Comparison of ENCODE assay signal across 22 cellular contexts in genomic region chr16:68269793-68270192, GRCh38. TPM values are rescaled to one million over a fixed set of nuclear protein-coding genes. Genes with fewer than 3 reads are reported as not detected.
DNase-seq lines count a peak whose midpoint lies in the region; ATAC-seq, FAIRE-seq and TF ChIP-seq lines count a peak whose summit lies in the region.
"Had no signal": no experiment of that assay in that cellular context is flagged by ENCODE, and none has a peak within 500 bp of the region (broad histone marks: within the 10 kb centered on the region; RNA-seq: fewer than 3 reads in every experiment).

No MANE protein-coding gene starts in this region.

- no peak for TF ChIP-seq POLR2A in HepG2 (IDR thresholded peaks at IDR 0.05; ENCODE audit: insufficient read depth in 1 of 2, low read depth in 2 of 2, low read length in 2 of 2)
- no peak for TF ChIP-seq POLR2A in right lobe of liver (IDR thresholded peaks at IDR 0.05)
- TF ChIP-seq POLR2A in tibial nerve (IDR thresholded peaks at IDR 0.05): no peak

- 97% methylated on average over 4 of the region's 4 CpGs for WGBS in HepG2 (ENCODE audit: low lambda C conversion rate)
- WGBS in right lobe of liver (ENCODE audit: insufficient coverage, low coverage, low lambda C conversion rate, missing lambda C conversion rate): 75% methylated on average over 3 of the region's 4 CpGs
- WGBS in tibial nerve, 2 donors: 91 to 94% methylated on average over 4 of the region's 4 CpGs

- no peaks in the 10 kb centered on the region for H3K27me3 Mint-ChIP-seq in activated CD8-positive, alpha-beta T cell treated with anti-CD3 and anti-CD28 coated beads for 36 hours
- H3K27me3 Mint-ChIP-seq in naive B cell (no peaks in the 10 kb centered on the region), type B pancreatic cell (no peaks in the 10 kb centered on the region)

- H3K4me1 Mint-ChIP-seq in activated CD8-positive, alpha-beta T cell treated with anti-CD3 and anti-CD28 coated beads for 36 hours (ENCODE audit: low read depth): peaks cover 78% of the 10 kb centered on the region
- H3K4me1 Mint-ChIP-seq in naive B cell (peaks cover 41 to 71% (median 64%) of the 10 kb centered on the region in 3 donors), type B pancreatic cell (ENCODE audit: unreplicated experiment) (peaks cover 26% of the 10 kb centered on the region)

- peak overlapping the region; percentile 50 for H3K9ac ChIP-seq in HepG2 (ENCODE audit: insufficient read depth, low read depth, low read length)
- H3K9ac ChIP-seq: SK-N-SH had no signal

- no peak for FAIRE-seq in HepG2 (lab: Jason Lieb, UNC)

- peaks cover 85% of the 10 kb centered on the region for H3K79me2 ChIP-seq in HepG2 (ENCODE audit: insufficient read depth, low read length)

- H3K4me3 Mint-ChIP-seq in activated CD8-positive, alpha-beta T cell treated with anti-CD3 and anti-CD28 coated beads for 36 hours: peak overlapping the region; percentile 36
- no peak overlapping the region for H3K4me3 Mint-ChIP-seq in naive B cell
- no peak overlapping the region for H3K4me3 Mint-ChIP-seq in type B pancreatic cell

- H3K27me3 ChIP-seq in HepG2 (ENCODE audit: control insufficient read depth in 1 of 2, insufficient read depth in 2 of 2, low read length in 2 of 2) (no peaks in the 10 kb centered on the region; a peak in 1 of 5 replicates), right lobe of liver (no peaks in the 10 kb centered on the region), tibial nerve (no peaks in the 10 kb centered on the region)
- H3K27me3 ChIP-seq: sigmoid colon had no signal

- H4K20me1 ChIP-seq in HepG2 (ENCODE audit: insufficient read depth, low read length): peaks cover 31% of the 10 kb centered on the region

- H3K9me3 Mint-ChIP-seq in activated CD8-positive, alpha-beta T cell treated with anti-CD3 and anti-CD28 coated beads for 36 hours: no peaks in the 10 kb centered on the region
- no peaks in the 10 kb centered on the region for H3K9me3 Mint-ChIP-seq in naive B cell
- H3K9me3 Mint-ChIP-seq in type B pancreatic cell: no peaks in the 10 kb centered on the region

- H3K4me3 ChIP-seq in HepG2 (replicated peaks in 1 of 3; ENCODE audit: insufficient read depth in 1 of 3, low read depth in 2 of 3, low read length in 3 of 3) (no peak overlapping the region), right lobe of liver (no peak overlapping the region), tibial nerve (no peak overlapping the region)
- H3K4me3 ChIP-seq: mucosa of descending colon, sigmoid colon, thoracic aorta had no signal

- no peaks in the 10 kb centered on the region for H3K9me3 ChIP-seq in HepG2 (ENCODE audit: low read length)
- H3K9me3 ChIP-seq in right lobe of liver: no peaks in the 10 kb centered on the region
- no peaks in the 10 kb centered on the region for H3K9me3 ChIP-seq in tibial nerve
- H3K9me3 ChIP-seq: mucosa of descending colon, sigmoid colon, SK-N-SH, thoracic aorta had no signal

- intact Hi-C loops in HepG2 (cut with micrococcal nuclease; ENCODE audit: unreplicated experiment) (no loop called here), right lobe of liver (cut with DNase I) (no loop called here)
- intact Hi-C loops in activated CD8-positive, alpha-beta T cell treated with anti-CD3 and anti-CD28 coated beads for 36 hours (cut with micrococcal nuclease): loop anchor here (2.0 to 5.0 kb wide), 2 partner anchors 15 to 43 kb away; partner anchors contain the start of genes PRMT7 and SLC7A6OS

- H3K4me1 ChIP-seq in HepG2 (ENCODE audit: insufficient read depth, low read length) (peaks cover 84% of the 10 kb centered on the region), right lobe of liver (peaks cover 0 to 10% (median 0%) of the 10 kb centered on the region in 4 donors), tibial nerve (peaks cover 0 to 44% (median 12%) of the 10 kb centered on the region in 4 donors)

- peak overlapping the region; percentile 78 for H3K27ac ChIP-seq in HepG2 (ENCODE audit: extremely low read length, insufficient read depth, low read length)
- no peak overlapping the region for H3K27ac ChIP-seq in right lobe of liver
- peak overlapping the region in 3 of 4 donors; percentile 7 to 64 (median 50) for H3K27ac ChIP-seq in tibial nerve
- H3K27ac ChIP-seq: thoracic aorta, WERI-Rb-1 had no signal

- no peak for TF ChIP-seq EP300 in HepG2 (IDR thresholded peaks at IDR 0.05; ENCODE audit: low read depth in 2 of 2, low read length in 2 of 2)
- no peak for TF ChIP-seq EP300 in HepG2 (CRISPR knock-in tag; IDR thresholded peaks at IDR 0.05; ENCODE audit: borderline replicate concordance)
- no peak for TF ChIP-seq EP300 in tibial nerve (IDR thresholded peaks at IDR 0.05)

- H3K27ac Mint-ChIP-seq in activated CD8-positive, alpha-beta T cell treated with anti-CD3 and anti-CD28 coated beads for 36 hours: peak overlapping the region; percentile 91
- H3K27ac Mint-ChIP-seq in naive B cell: peak overlapping the region in 4 of 6 donors; percentile 61 to 74 (median 65)
- H3K27ac Mint-ChIP-seq in type B pancreatic cell: no peak overlapping the region

- no TSS peak for BruUV-seq in HepG2 (replicated peaks; lab: Mats Ljungman, UMichigan)

- TF ChIP-seq RAD21 in HepG2 (CRISPR knock-in tag; IDR thresholded peaks at IDR 0.05): no peak

- H3K36me3 Mint-ChIP-seq in activated CD8-positive, alpha-beta T cell treated with anti-CD3 and anti-CD28 coated beads for 36 hours (ENCODE audit: low read depth): peaks cover 58% of the 10 kb centered on the region
- H3K36me3 Mint-ChIP-seq in naive B cell: peaks cover 5 to 6% of the 10 kb centered on the region in 2 donors
- H3K36me3 Mint-ChIP-seq in type B pancreatic cell: peaks cover 4% of the 10 kb centered on the region

- CTCF ChIA-PET in HepG2 (lab: Yijun Ruan, JAX; ENCODE audit: low intra/inter-chr PET ratio, low total read pairs): interaction anchor here (1.2 kb wide), 1 partner anchor 8 kb away, joined by 3 read pairs; no protein-coding TSS in a partner anchor
- CTCF ChIA-PET in activated CD8-positive, alpha-beta T cell treated with anti-CD3 and anti-CD28 coated beads for 36 hours (lab: Charles Lee): interaction anchor here (2.3 to 8.5 kb wide), 4 partner anchors 8 to 59 kb away, joined by 7 to 97 read pairs (median 26); partner anchors contain the start of gene SLC7A6

- in situ Hi-C loops in HepG2 (cut with HindIII; ENCODE audit: extremely low pct_ligation_motif_present, low pct_unique_long_range_greater_than_20kb): no loop called here

- H3K36me3 ChIP-seq in HepG2 (replicated peaks in 1 of 2; ENCODE audit: control insufficient read depth in 1 of 2, insufficient read depth in 2 of 2, low read length in 2 of 2) (peaks cover 17 to 33% of the 10 kb centered on the region in 2 experiments), right lobe of liver (no peaks in the 10 kb centered on the region), tibial nerve (peaks cover 0 to 12% (median 0%) of the 10 kb centered on the region in 3 donors)

- POLR2A ChIA-PET in HepG2 (lab: Yijun Ruan, JAX): interaction anchor here (1.2 to 3.5 kb wide), 2 partner anchors 12 to 41 kb away, joined by 5 to 17 read pairs; partner anchors contain the start of genes PRMT7 and SLC7A6OS
- POLR2A ChIA-PET in activated CD8-positive, alpha-beta T cell treated with anti-CD3 and anti-CD28 coated beads for 36 hours (lab: Charles Lee): interaction anchor here (2.6 to 3.5 kb wide), 3 partner anchors 11 to 19 kb away, joined by 8 to 24 read pairs (median 14); no protein-coding TSS in a partner anchor

- DNase-seq in HepG2 (ENCODE audit: low spot score) (no peak), right lobe of liver (no peak), naive B cell (no peak), tibial nerve (ENCODE audit: low spot score in 2 of 2) (no peak), type B pancreatic cell (ENCODE audit: extremely low spot score, unreplicated experiment) (no peak), GM10266 (ENCODE audit: extremely low spot score) (no peak)
- no peak for DNase-seq in activated CD8-positive, alpha-beta T cell treated with anti-CD3 and anti-CD28 coated beads for 36 hours
- DNase-seq: activated CD8-positive, alpha-beta memory T cell treated with anti-CD3 and anti-CD28 coated beads, Interleukin-2, amount 50 U/mL, for 48 hours; anterior cingulate cortex; DMS 273 treated with DMSO at 0.1 percent for 48 hours; HCEC 1CT; left colon; mucosa of descending colon; NCI-H748 treated with DMSO at 0.1 percent for 48 hours; occipital lobe; sigmoid colon; SK-N-SH; stimulated activated CD4-positive, alpha-beta T cell treated with anti-CD3 and anti-CD28 coated beads, Interleukin-2, amount 100 ng/mL, for 24 hours; WERI-Rb-1 had no signal

- no peak overlapping the region; the same call in 1 of the 2 replicates for H3K4me2 ChIP-seq in HepG2 (ENCODE audit: low read depth, low read length)
- H3K4me2 ChIP-seq: SK-N-SH had no signal

- no peak for ATAC-seq in HepG2
- ATAC-seq in right lobe of liver: no peak
- peak; percentile 12 for ATAC-seq in activated CD8-positive, alpha-beta T cell treated with anti-CD3 and anti-CD28 coated beads for 36 hours
- no peak for ATAC-seq in naive B cell (ENCODE audit: low read depth in 2 of 2)
- ATAC-seq in GM19324 (IDR thresholded peaks at IDR 0.05; ENCODE audit: low FRiP score, unreplicated experiment): no peak
- ATAC-seq: left colon, Panc1 had no signal

- TF ChIP-seq CTCF in HepG2 (CRISPR knock-in tag; IDR thresholded peaks at IDR 0.05) (no peak), right lobe of liver (IDR thresholded peaks at IDR 0.05) (no peak), tibial nerve (IDR thresholded peaks at IDR 0.05) (no peak), type B pancreatic cell (conservative IDR thresholded peaks at IDR 0.05) (no peak), GM10266 (IDR thresholded peaks at IDR 0.05; ENCODE audit: control insufficient read depth, insufficient read depth, low read depth, missing control alignments) (no peak)
- no peak for TF ChIP-seq CTCF in activated CD8-positive, alpha-beta T cell treated with anti-CD3 and anti-CD28 coated beads for 36 hours (IDR thresholded peaks at IDR 0.05)

- no peak overlapping the region for H2AFZ ChIP-seq in HepG2 (ENCODE audit: low read length)

RNA-seq across cellular contexts. Expression of gene SLC7A6, which starts 5.5 kb away (rescaled TPM):
- total RNA-seq in HepG2 (2016; rRNA removed; fragmentation: Illumina TruSeq; extraction: Trizol) (25.4 and 35.8 TPM in 2 replicates), right lobe of liver (1 to 10 TPM; 1.6 to 9.6 (median 4.5) TPM), tibial nerve (100 to 1,000 TPM; 129 to 202 (median 181) TPM), type B pancreatic cell (ENCODE audit: low replicate concordance) (41.1 and 47.3 TPM in 2 replicates)
- total RNA-seq in HepG2 (2016; cell fraction: cytosol; rRNA removed; fragmentation: Illumina TruSeq; extraction: Trizol; ENCODE audit: low read depth): 116 and 121 TPM in 2 replicates
- 25.1 and 35.3 TPM in 2 replicates for total RNA-seq in HepG2 (2016; cell fraction: insoluble cytoplasmic fraction; rRNA removed; fragmentation: Illumina TruSeq; extraction: Trizol)
- total RNA-seq in HepG2 (2016; cell fraction: membrane; rRNA removed; fragmentation: Illumina TruSeq; extraction: Trizol): 38.4 and 41.5 TPM in 2 replicates
- 53.5 and 62.4 TPM in 2 replicates for total RNA-seq in HepG2 (2016; cell fraction: nucleus; rRNA removed; fragmentation: Illumina TruSeq; extraction: Trizol)
- polyA plus RNA-seq in HepG2 (2011; rRNA removed) (67.4 and 70.8 TPM in 2 replicates), naive B cell (ENCODE audit: low read depth in 6 of 6) (10 to 100 TPM in 5 of 6 donors, 1 to 10 TPM in 1; 6.5 to 16.4 (median 13.5) TPM)
- 38.1 and 42.5 TPM in 2 replicates for polyA plus RNA-seq in HepG2 (2011; cell fraction: cytosol; rRNA removed)
- 195 and 234 TPM in 2 replicates for polyA plus RNA-seq in HepG2 (2011; cell fraction: nucleus; rRNA removed)
- 29.8 and 35.6 TPM in 2 replicates for polyA plus RNA-seq in HepG2 (2012)
- 4.5 and 5.9 TPM in 2 replicates for polyA plus RNA-seq in HepG2 (2016; cell fraction: cytosol; fragmentation: Illumina TruSeq; extraction: Trizol; ENCODE audit: low read depth)
- polyA plus RNA-seq in HepG2 (2016; cell fraction: insoluble cytoplasmic fraction; fragmentation: Illumina TruSeq; extraction: Trizol; ENCODE audit: low read depth): 17.5 and 18.7 TPM in 2 replicates
- 8.7 and 9.5 TPM in 2 replicates for polyA plus RNA-seq in HepG2 (2016; cell fraction: membrane; fragmentation: Illumina TruSeq; extraction: Trizol; ENCODE audit: low read depth)
- polyA plus RNA-seq in HepG2 (2016; cell fraction: nucleus; fragmentation: Illumina TruSeq; extraction: Trizol; ENCODE audit: insufficient read depth, low read depth): 86.8 and 104 TPM in 2 replicates
- polyA minus RNA-seq in HepG2 (2011; rRNA and poly(A)+ RNA removed; ENCODE audit: low replicate concordance): 346 and 374 TPM in 2 replicates
- 39.3 and 39.6 TPM in 2 replicates for polyA minus RNA-seq in HepG2 (2011; cell fraction: cytosol; rRNA and poly(A)+ RNA removed)
- polyA minus RNA-seq in HepG2 (2011; cell fraction: nucleus; rRNA and poly(A)+ RNA removed): 114 and 135 TPM in 2 replicates
- total RNA-seq in activated CD8-positive, alpha-beta T cell treated with anti-CD3 and anti-CD28 coated beads for 36 hours: 10 to 100 TPM; 73.8 to 76.9 TPM

RNA-seq across cellular contexts. Expression of gene PLA2G15, which starts 24.6 kb away (rescaled TPM):
- total RNA-seq in HepG2 (2016; rRNA removed; fragmentation: Illumina TruSeq; extraction: Trizol) (9.9 and 14.4 TPM in 2 replicates), right lobe of liver (10 to 100 TPM in 5 of 6 experiments, 1 to 10 TPM in 1; 9.7 to 21.2 (median 13.7) TPM), tibial nerve (10 to 100 TPM; 26.0 to 51.3 (median 30.2) TPM), type B pancreatic cell (ENCODE audit: low replicate concordance) (20.1 and 22.1 TPM in 2 replicates)
- total RNA-seq in HepG2 (2016; cell fraction: cytosol; rRNA removed; fragmentation: Illumina TruSeq; extraction: Trizol; ENCODE audit: low read depth): 1.6 and 1.9 TPM in 2 replicates
- 8.0 and 15.5 TPM in 2 replicates for total RNA-seq in HepG2 (2016; cell fraction: insoluble cytoplasmic fraction; rRNA removed; fragmentation: Illumina TruSeq; extraction: Trizol)
- 4.8 and 5.1 TPM in 2 replicates for total RNA-seq in HepG2 (2016; cell fraction: membrane; rRNA removed; fragmentation: Illumina TruSeq; extraction: Trizol)
- total RNA-seq in HepG2 (2016; cell fraction: nucleus; rRNA removed; fragmentation: Illumina TruSeq; extraction: Trizol): 16.6 and 20.9 TPM in 2 replicates
- polyA plus RNA-seq in HepG2 (2011; rRNA removed) (23.7 and 30.2 TPM in 2 replicates), naive B cell (ENCODE audit: low read depth in 6 of 6) (1 to 10 TPM in 5 of 6 donors, not detected in 1; 4.3 to 9.8 (median 5.8) TPM)
- 18.0 and 24.3 TPM in 2 replicates for polyA plus RNA-seq in HepG2 (2011; cell fraction: cytosol; rRNA removed)
- polyA plus RNA-seq in HepG2 (2011; cell fraction: nucleus; rRNA removed): 25.8 and 28.3 TPM in 2 replicates
- 14.5 and 15.3 TPM in 2 replicates for polyA plus RNA-seq in HepG2 (2012)
- polyA plus RNA-seq in HepG2 (2016; cell fraction: cytosol; fragmentation: Illumina TruSeq; extraction: Trizol; ENCODE audit: low read depth): 1.2 and 1.8 TPM in 2 replicates
- polyA plus RNA-seq in HepG2 (2016; cell fraction: insoluble cytoplasmic fraction; fragmentation: Illumina TruSeq; extraction: Trizol; ENCODE audit: low read depth): 8.4 and 8.8 TPM in 2 replicates
- polyA plus RNA-seq in HepG2 (2016; cell fraction: membrane; fragmentation: Illumina TruSeq; extraction: Trizol; ENCODE audit: low read depth): 2.6 and 3.5 TPM in 2 replicates
- 29.5 and 29.9 TPM in 2 replicates for polyA plus RNA-seq in HepG2 (2016; cell fraction: nucleus; fragmentation: Illumina TruSeq; extraction: Trizol; ENCODE audit: insufficient read depth, low read depth)
- polyA minus RNA-seq in HepG2 (2011; rRNA and poly(A)+ RNA removed; ENCODE audit: low replicate concordance): 18.7 and 48.3 TPM in 2 replicates
- 13.9 and 15.8 TPM in 2 replicates for polyA minus RNA-seq in HepG2 (2011; cell fraction: cytosol; rRNA and poly(A)+ RNA removed)
- polyA minus RNA-seq in HepG2 (2011; cell fraction: nucleus; rRNA and poly(A)+ RNA removed): 5.9 and 8.5 TPM in 2 replicates
- 1 to 10 TPM; 6.7 to 6.8 TPM for total RNA-seq in activated CD8-positive, alpha-beta T cell treated with anti-CD3 and anti-CD28 coated beads for 36 hours

RNA-seq across cellular contexts. Expression of gene ESRP2, which starts 33.9 kb away (rescaled TPM):
- total RNA-seq in HepG2 (2016; rRNA removed; fragmentation: Illumina TruSeq; extraction: Trizol): 17.1 and 21.1 TPM in 2 replicates
- 6.8 and 7.6 TPM in 2 replicates for total RNA-seq in HepG2 (2016; cell fraction: cytosol; rRNA removed; fragmentation: Illumina TruSeq; extraction: Trizol; ENCODE audit: low read depth)
- total RNA-seq in HepG2 (2016; cell fraction: insoluble cytoplasmic fraction; rRNA removed; fragmentation: Illumina TruSeq; extraction: Trizol): 14.0 and 20.2 TPM in 2 replicates
- total RNA-seq in HepG2 (2016; cell fraction: membrane; rRNA removed; fragmentation: Illumina TruSeq; extraction: Trizol): 8.4 and 9.8 TPM in 2 replicates
- 30.8 and 33.0 TPM in 2 replicates for total RNA-seq in HepG2 (2016; cell fraction: nucleus; rRNA removed; fragmentation: Illumina TruSeq; extraction: Trizol)
- polyA plus RNA-seq in HepG2 (2011; rRNA removed): 32.4 and 36.3 TPM in 2 replicates
- polyA plus RNA-seq in HepG2 (2011; cell fraction: cytosol; rRNA removed): 15.3 and 21.4 TPM in 2 replicates
- 149 and 178 TPM in 2 replicates for polyA plus RNA-seq in HepG2 (2011; cell fraction: nucleus; rRNA removed)
- polyA plus RNA-seq in HepG2 (2012): 22.9 and 25.0 TPM in 2 replicates
- 1.9 and 2.0 TPM in 2 replicates for polyA plus RNA-seq in HepG2 (2016; cell fraction: cytosol; fragmentation: Illumina TruSeq; extraction: Trizol; ENCODE audit: low read depth)
- 20.9 and 25.3 TPM in 2 replicates for polyA plus RNA-seq in HepG2 (2016; cell fraction: insoluble cytoplasmic fraction; fragmentation: Illumina TruSeq; extraction: Trizol; ENCODE audit: low read depth)
- 6.3 and 6.7 TPM in 2 replicates for polyA plus RNA-seq in HepG2 (2016; cell fraction: membrane; fragmentation: Illumina TruSeq; extraction: Trizol; ENCODE audit: low read depth)
- polyA plus RNA-seq in HepG2 (2016; cell fraction: nucleus; fragmentation: Illumina TruSeq; extraction: Trizol; ENCODE audit: insufficient read depth, low read depth): 75.9 and 77.2 TPM in 2 replicates
- polyA minus RNA-seq in HepG2 (2011; rRNA and poly(A)+ RNA removed; ENCODE audit: low replicate concordance): 91.8 and 102 TPM in 2 replicates
- polyA minus RNA-seq in HepG2 (2011; cell fraction: cytosol; rRNA and poly(A)+ RNA removed): 22.4 and 22.8 TPM in 2 replicates
- polyA minus RNA-seq in HepG2 (2011; cell fraction: nucleus; rRNA and poly(A)+ RNA removed): 79.8 and 79.9 TPM in 2 replicates
- total RNA-seq in right lobe of liver: 100 to 1,000 TPM in 1 of 6 experiments, 10 to 100 TPM in 5; 44.8 to 102 (median 57.9) TPM
- total RNA-seq in activated CD8-positive, alpha-beta T cell treated with anti-CD3 and anti-CD28 coated beads for 36 hours: under 1 TPM; 0.65 to 0.77 TPM
- polyA plus RNA-seq in naive B cell (ENCODE audit: low read depth in 6 of 6): 1 to 10 TPM in 2 of 6 donors, under 1 TPM in 3, not detected in 1; 0.32 to 2.8 (median 0.87) TPM
- 1 to 10 TPM in 2 of 4 donors, under 1 TPM in 2; 0.42 to 2.4 (median 1.2) TPM for total RNA-seq in tibial nerve
- 65.6 and 150 TPM in 2 replicates for total RNA-seq in type B pancreatic cell (ENCODE audit: low replicate concordance)
- total RNA-seq: occipital lobe had no signal

RNA-seq across cellular contexts. Expression of gene SLC7A6OS, which starts 41.0 kb away (rescaled TPM):
- total RNA-seq in HepG2 (2016; rRNA removed; fragmentation: Illumina TruSeq; extraction: Trizol) (21.5 and 21.6 TPM in 2 replicates), right lobe of liver (1 to 10 TPM; 4.0 to 5.4 (median 4.8) TPM), tibial nerve (10 to 100 TPM; 13.4 to 19.5 (median 14.2) TPM), type B pancreatic cell (ENCODE audit: low replicate concordance) (17.3 and 21.7 TPM in 2 replicates)
- total RNA-seq in HepG2 (2016; cell fraction: cytosol; rRNA removed; fragmentation: Illumina TruSeq; extraction: Trizol; ENCODE audit: low read depth): 4.2 and 5.7 TPM in 2 replicates
- 19.7 and 21.7 TPM in 2 replicates for total RNA-seq in HepG2 (2016; cell fraction: insoluble cytoplasmic fraction; rRNA removed; fragmentation: Illumina TruSeq; extraction: Trizol)
- 8.6 and 9.1 TPM in 2 replicates for total RNA-seq in HepG2 (2016; cell fraction: membrane; rRNA removed; fragmentation: Illumina TruSeq; extraction: Trizol)
- 28.4 and 34.8 TPM in 2 replicates for total RNA-seq in HepG2 (2016; cell fraction: nucleus; rRNA removed; fragmentation: Illumina TruSeq; extraction: Trizol)
- polyA plus RNA-seq in HepG2 (2011; rRNA removed) (11.2 and 12.5 TPM in 2 replicates), naive B cell (ENCODE audit: low read depth in 6 of 6) (10 to 100 TPM; 14.0 to 26.1 (median 17.7) TPM)
- 6.1 and 9.0 TPM in 2 replicates for polyA plus RNA-seq in HepG2 (2011; cell fraction: cytosol; rRNA removed)
- 22.2 and 25.4 TPM in 2 replicates for polyA plus RNA-seq in HepG2 (2011; cell fraction: nucleus; rRNA removed)
- polyA plus RNA-seq in HepG2 (2012): 12.1 and 13.5 TPM in 2 replicates
- 2.2 and 2.4 TPM in 2 replicates for polyA plus RNA-seq in HepG2 (2016; cell fraction: cytosol; fragmentation: Illumina TruSeq; extraction: Trizol; ENCODE audit: low read depth)
- 19.5 and 20.3 TPM in 2 replicates for polyA plus RNA-seq in HepG2 (2016; cell fraction: insoluble cytoplasmic fraction; fragmentation: Illumina TruSeq; extraction: Trizol; ENCODE audit: low read depth)
- 4.3 and 4.5 TPM in 2 replicates for polyA plus RNA-seq in HepG2 (2016; cell fraction: membrane; fragmentation: Illumina TruSeq; extraction: Trizol; ENCODE audit: low read depth)
- polyA plus RNA-seq in HepG2 (2016; cell fraction: nucleus; fragmentation: Illumina TruSeq; extraction: Trizol; ENCODE audit: insufficient read depth, low read depth): 37.7 and 42.1 TPM in 2 replicates
- 8.8 and 15.1 TPM in 2 replicates for polyA minus RNA-seq in HepG2 (2011; rRNA and poly(A)+ RNA removed; ENCODE audit: low replicate concordance)
- polyA minus RNA-seq in HepG2 (2011; cell fraction: cytosol; rRNA and poly(A)+ RNA removed): 4.7 and 4.9 TPM in 2 replicates
- polyA minus RNA-seq in HepG2 (2011; cell fraction: nucleus; rRNA and poly(A)+ RNA removed): 26.7 and 28.5 TPM in 2 replicates
- total RNA-seq in activated CD8-positive, alpha-beta T cell treated with anti-CD3 and anti-CD28 coated beads for 36 hours: 10 to 100 TPM; 20.2 to 23.1 TPM

RNA-seq across cellular contexts. Expression of gene PRMT7, which starts 41.0 kb away (rescaled TPM):
- total RNA-seq in HepG2 (2016; rRNA removed; fragmentation: Illumina TruSeq; extraction: Trizol): 46.7 and 55.0 TPM in 2 replicates
- total RNA-seq in HepG2 (2016; cell fraction: cytosol; rRNA removed; fragmentation: Illumina TruSeq; extraction: Trizol; ENCODE audit: low read depth): 9.5 and 12.3 TPM in 2 replicates
- 45.8 and 52.4 TPM in 2 replicates for total RNA-seq in HepG2 (2016; cell fraction: insoluble cytoplasmic fraction; rRNA removed; fragmentation: Illumina TruSeq; extraction: Trizol)
- 18.9 and 20.2 TPM in 2 replicates for total RNA-seq in HepG2 (2016; cell fraction: membrane; rRNA removed; fragmentation: Illumina TruSeq; extraction: Trizol)
- 51.3 and 66.0 TPM in 2 replicates for total RNA-seq in HepG2 (2016; cell fraction: nucleus; rRNA removed; fragmentation: Illumina TruSeq; extraction: Trizol)
- polyA plus RNA-seq in HepG2 (2011; rRNA removed): 47.5 and 53.5 TPM in 2 replicates
- polyA plus RNA-seq in HepG2 (2011; cell fraction: cytosol; rRNA removed): 35.5 and 39.1 TPM in 2 replicates
- polyA plus RNA-seq in HepG2 (2011; cell fraction: nucleus; rRNA removed): 268 and 334 TPM in 2 replicates
- polyA plus RNA-seq in HepG2 (2012): 28.1 and 39.6 TPM in 2 replicates
- 4.3 and 4.6 TPM in 2 replicates for polyA plus RNA-seq in HepG2 (2016; cell fraction: cytosol; fragmentation: Illumina TruSeq; extraction: Trizol; ENCODE audit: low read depth)
- 36.4 and 39.2 TPM in 2 replicates for polyA plus RNA-seq in HepG2 (2016; cell fraction: insoluble cytoplasmic fraction; fragmentation: Illumina TruSeq; extraction: Trizol; ENCODE audit: low read depth)
- 6.8 and 7.1 TPM in 2 replicates for polyA plus RNA-seq in HepG2 (2016; cell fraction: membrane; fragmentation: Illumina TruSeq; extraction: Trizol; ENCODE audit: low read depth)
- 109 and 112 TPM in 2 replicates for polyA plus RNA-seq in HepG2 (2016; cell fraction: nucleus; fragmentation: Illumina TruSeq; extraction: Trizol; ENCODE audit: insufficient read depth, low read depth)
- 105 and 173 TPM in 2 replicates for polyA minus RNA-seq in HepG2 (2011; rRNA and poly(A)+ RNA removed; ENCODE audit: low replicate concordance)
- polyA minus RNA-seq in HepG2 (2011; cell fraction: cytosol; rRNA and poly(A)+ RNA removed): 15.1 and 21.0 TPM in 2 replicates
- 89.8 and 99.8 TPM in 2 replicates for polyA minus RNA-seq in HepG2 (2011; cell fraction: nucleus; rRNA and poly(A)+ RNA removed)
- total RNA-seq in right lobe of liver: 10 to 100 TPM; 13.1 to 28.3 (median 21.1) TPM
- 10 to 100 TPM; 67.4 to 78.4 TPM for total RNA-seq in activated CD8-positive, alpha-beta T cell treated with anti-CD3 and anti-CD28 coated beads for 36 hours
- 10 to 100 TPM; 14.8 to 34.8 (median 23.1) TPM for polyA plus RNA-seq in naive B cell (ENCODE audit: low read depth in 6 of 6)
- total RNA-seq in tibial nerve: 10 to 100 TPM; 74.1 to 91.5 (median 78.0) TPM
- 39.1 and 66.9 TPM in 2 replicates for total RNA-seq in type B pancreatic cell (ENCODE audit: low replicate concordance)

Comparison
In these comparisons a context has a peak if more than half of its experiments do, and no peak if none do; other contexts are left out.
1. H3K27ac ChIP-seq: peak in HepG2 (single experiment) and tibial nerve (3 of 4); none in right lobe of liver (0 of 3).